In the genomic region with DNA sequence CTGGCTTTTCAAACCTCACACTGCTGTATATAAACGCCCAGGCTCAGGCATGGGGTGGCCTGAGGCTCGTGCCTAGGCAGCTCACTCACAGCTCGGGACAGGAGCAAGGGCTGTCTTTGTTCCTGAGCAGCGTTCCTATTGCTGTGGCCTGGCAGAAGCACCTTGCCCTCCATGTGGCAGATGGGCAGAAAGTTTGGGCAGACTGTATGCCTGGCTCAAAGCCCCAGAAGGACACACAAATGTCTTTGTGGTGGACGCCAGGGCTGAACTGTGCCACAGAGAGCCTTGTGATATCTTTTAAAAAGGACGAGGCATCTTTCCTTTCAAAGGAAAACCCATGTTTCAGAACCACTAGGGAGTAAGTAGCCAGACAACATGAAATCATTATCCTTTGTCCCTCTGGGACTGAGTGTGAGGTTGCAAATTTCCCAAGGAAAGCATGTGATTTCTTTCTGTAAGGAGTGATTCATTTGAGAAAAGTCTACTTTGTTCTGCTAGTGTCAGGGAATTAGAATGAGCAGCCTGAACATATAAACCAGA, we compare ENCODE assay signal across 9 cellular contexts. TPM values are rescaled to one million over a fixed set of nuclear protein-coding genes. Genes with fewer than 3 reads are reported as not detected.
DNase-seq lines count a peak whose midpoint lies in the region; TF ChIP-seq lines count a peak whose summit lies in the region.
"Had no signal": no experiment of that assay in that cellular context is flagged by ENCODE, and none has a peak within 500 bp of the region (broad histone marks: within the 10 kb centered on the region; RNA-seq: fewer than 3 reads in every experiment).

No MANE protein-coding gene starts in this region.

- no peaks in the 10 kb centered on the region for H3K36me3 ChIP-seq in prostate gland
- H3K36me3 ChIP-seq in esophagus squamous epithelium, result no peaks in the 10 kb centered on the region
- no peaks in the 10 kb centered on the region for H3K36me3 ChIP-seq in effector memory CD4-positive, alpha-beta T cell (ENCODE audit: control insufficient read depth, insufficient read depth, low read length)

- 60% methylated on average over 6 of the region's 6 CpGs for WGBS in prostate gland
- WGBS in esophagus squamous epithelium, 2 donors, result 52 to 63% methylated on average over 2 to 4 of the region's 6 CpGs

- H3K27ac ChIP-seq in prostate gland (no peak overlapping the region), esophagus squamous epithelium (peak overlapping the region in 2 of 4 donors; percentile 53 to 70)
- H3K27ac ChIP-seq in effector memory CD4-positive, alpha-beta T cell (ENCODE audit: insufficient read depth, low read length, poor library complexity, severe bottlenecking), result no peak overlapping the region
- H3K27ac ChIP-seq: HL-60 had no signal

- H3K27me3 ChIP-seq in prostate gland (replicated peaks; ENCODE audit: insufficient read depth) (no peaks in the 10 kb centered on the region), esophagus squamous epithelium (peaks cover 0 to 5% (median 0%) of the 10 kb centered on the region in 4 donors)
- no peaks in the 10 kb centered on the region for H3K27me3 ChIP-seq in effector memory CD4-positive, alpha-beta T cell (replicated peaks; ENCODE audit: control insufficient read depth, insufficient read depth, low read length, poor library complexity, severe bottlenecking)

- no peak overlapping the region for H3K4me3 ChIP-seq in choroid plexus epithelial cell (ENCODE audit: low read depth, low read length)
- no peak overlapping the region for H3K4me3 ChIP-seq in prostate gland
- H3K4me3 ChIP-seq in esophagus squamous epithelium, result no peak overlapping the region
- H3K4me3 ChIP-seq in effector memory CD4-positive, alpha-beta T cell (ENCODE audit: insufficient read depth, low read depth, low read length, poor library complexity, severe bottlenecking), result no peak overlapping the region

- H3K4me1 ChIP-seq in prostate gland (replicated peaks) (no peaks in the 10 kb centered on the region), esophagus squamous epithelium (peaks cover 0 to 9% (median 7%) of the 10 kb centered on the region in 3 donors)
- no peaks in the 10 kb centered on the region for H3K4me1 ChIP-seq in effector memory CD4-positive, alpha-beta T cell (ENCODE audit: control insufficient read depth, insufficient read depth, low read length, poor library complexity, severe bottlenecking)

- peak; percentile 42 for DNase-seq in HS-5 (ENCODE audit: low read depth)
- DNase-seq in choroid plexus epithelial cell (ENCODE audit: low read depth), result peak; percentile 90
- DNase-seq in kidney glomerular epithelial cell (lab: John Stamatoyannopoulos, UW), result peak; percentile 51
- DNase-seq in superior temporal gyrus (ENCODE audit: extremely low spot score), result peak; percentile 47
- DNase-seq in prostate gland (ENCODE audit: low spot score), result no peak
- no peak for DNase-seq in RKO (ENCODE audit: low spot score)
- DNase-seq in esophagus squamous epithelium (lab: John Stamatoyannopoulos, UW), result no peak
- DNase-seq in effector memory CD4-positive, alpha-beta T cell, result no peak

- TF ChIP-seq CTCF in choroid plexus epithelial cell (conservative IDR thresholded peaks at IDR 0.05; ENCODE audit: low read depth, low read length), result no peak
- no peak for TF ChIP-seq CTCF in prostate gland (IDR thresholded peaks at IDR 0.05)
- TF ChIP-seq CTCF in esophagus squamous epithelium (IDR thresholded peaks at IDR 0.05), result no peak

- no peak for TF ChIP-seq POLR2A in prostate gland (IDR thresholded peaks at IDR 0.05)
- no peak for TF ChIP-seq POLR2A in esophagus squamous epithelium (IDR thresholded peaks at IDR 0.05)

- intact Hi-C loops in prostate gland (cut with DNase I) (no loop called here), esophagus squamous epithelium (cut with DNase I) (no loop called here)

- H3K9me3 ChIP-seq in prostate gland (no peaks in the 10 kb centered on the region), esophagus squamous epithelium (no peaks in the 10 kb centered on the region)
- no peaks in the 10 kb centered on the region for H3K9me3 ChIP-seq in effector memory CD4-positive, alpha-beta T cell (ENCODE audit: control insufficient read depth, low read length)

RNA-seq across cellular contexts. Expression of gene UBE2E1, which starts 29.3 kb away (rescaled TPM):
- total RNA-seq in prostate gland (10 to 100 TPM; 77.8 to 92.1 TPM), esophagus squamous epithelium (100 to 1,000 TPM in 2 of 4 donors, 10 to 100 TPM in 2; 83.9 to 115 (median 104) TPM)

Comparison
In these comparisons a context has a peak if more than half of its experiments do, and no peak if none do; other contexts are left out.
1. DNase-seq: peak in HS-5 (single experiment), choroid plexus epithelial cell (single experiment), kidney glomerular epithelial cell (single experiment) and superior temporal gyrus (single experiment); none in prostate gland (single experiment), RKO (single experiment), esophagus squamous epithelium (single experiment) and effector memory CD4-positive, alpha-beta T cell (0 of 3).